ENCODE assay signal across 2 cellular contexts in the genomic region with DNA sequence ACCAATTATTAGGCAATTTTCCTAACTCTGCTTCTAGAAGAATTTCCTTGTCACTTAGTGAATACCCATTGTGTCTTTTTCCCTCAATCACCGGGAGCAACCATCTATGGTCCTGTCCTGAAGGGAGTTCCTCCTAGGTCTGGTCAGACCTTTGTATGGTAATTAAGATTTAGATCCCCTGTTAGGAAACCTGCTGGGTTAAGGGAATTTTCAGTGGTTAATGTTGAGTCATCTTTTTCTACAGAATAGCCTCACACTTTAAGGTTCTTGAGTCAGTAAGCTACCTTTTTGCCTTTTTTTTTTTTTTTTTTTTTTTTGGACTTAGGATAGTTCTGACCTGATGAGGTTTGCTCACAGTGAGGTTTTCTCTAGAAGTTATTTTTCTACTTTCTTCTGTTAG.
TF ChIP-seq lines count a peak whose summit lies in the region.

No MANE protein-coding gene starts in this region.

TF ChIP-seq in K562, 482 proteins besides CTCF, POLR2A, EP300 and RAD21:
- TF ChIP-seq ZNF316 (IDR thresholded peaks at IDR 0.05) (peak; percentile 76), C11orf30 (IDR thresholded peaks at IDR 0.05; ENCODE audit: low read depth) (peak; percentile 67)

TF ChIP-seq in H1, 55 proteins besides CTCF, POLR2A, EP300 and RAD21:
- TF ChIP-seq BACH1 (IDR thresholded peaks at IDR 0.05; ENCODE audit: low read length) (peak; percentile 6; the same call in 1 of the 2 replicates), MAFK (IDR thresholded peaks at IDR 0.05; ENCODE audit: low read depth, low read length) (0 out of 2 replicates have a peak, but pooled peaks have one; percentile 6)
